In genomic region chr18:34128436-34128835, GRCh38 we compare ENCODE assay signal across 17 cellular contexts.
"Had no signal": no experiment of that assay in that cellular context is flagged by ENCODE, and none has a peak within 500 bp of the region (broad histone marks: within the 10 kb centered on the region; RNA-seq: fewer than 3 reads in every experiment).

No MANE protein-coding gene starts in this region.

- DNase-seq: activated B cell treated with CpG ODN at 0.5 μM for 24 hours; activated CD4-positive, alpha-beta T cell treated with anti-CD3 and anti-CD28 coated beads, Interleukin-2, amount 10 ng/mL, durations not matched to agents 24 days and 14 days; activated naive CD4-positive, alpha-beta T cell treated with Interleukin-2 at 50 U/mL for 16 hours; cerebellar nuclear complex; dermis blood vessel endothelial cell; foreskin melanocyte; heart right ventricle; kidney; left ventricle myocardium superior; ovary; retina; stimulated activated CD4-positive, alpha-beta T cell treated with anti-CD3 and anti-CD28 coated beads, Interleukin-4, amount 100 ng/mL, for 4 hours; stomach; T-helper 17 cell had no signal

- FAIRE-seq: TTC549 had no signal

- H3K4me1 ChIP-seq: heart right ventricle, stomach had no signal

- ATAC-seq: heart right ventricle, left ventricle myocardium superior, T-helper 17 cell had no signal

- H3K27me3 ChIP-seq: heart right ventricle, ovary, stomach had no signal

- H3K4me3 ChIP-seq: heart right ventricle, ovary, skin epidermis, stomach, thoracic aorta had no signal

- H3K9me3 Mint-ChIP-seq: activated B cell treated with CpG ODN at 0.5 μM for 24 hours; activated CD4-positive, alpha-beta T cell treated with anti-CD3 and anti-CD28 coated beads, Interleukin-2, amount 10 ng/mL, durations not matched to agents 24 days and 14 days had no signal

- H3K27ac ChIP-seq: heart right ventricle, ovary, skin epidermis, stomach, thoracic aorta had no signal

- H3K27ac Mint-ChIP-seq: activated B cell treated with CpG ODN at 0.5 μM for 24 hours; activated CD4-positive, alpha-beta T cell treated with anti-CD3 and anti-CD28 coated beads, Interleukin-2, amount 10 ng/mL, durations not matched to agents 24 days and 14 days; T-helper 17 cell had no signal

- H3K4me1 Mint-ChIP-seq: activated B cell treated with CpG ODN at 0.5 μM for 24 hours; activated CD4-positive, alpha-beta T cell treated with anti-CD3 and anti-CD28 coated beads, Interleukin-2, amount 10 ng/mL, durations not matched to agents 24 days and 14 days; T-helper 17 cell had no signal

- H3K4me3 Mint-ChIP-seq: activated B cell treated with CpG ODN at 0.5 μM for 24 hours; activated CD4-positive, alpha-beta T cell treated with anti-CD3 and anti-CD28 coated beads, Interleukin-2, amount 10 ng/mL, durations not matched to agents 24 days and 14 days; T-helper 17 cell had no signal

- H3K9me3 ChIP-seq: heart right ventricle, ovary, stomach, thoracic aorta had no signal

- H3K36me3 ChIP-seq: heart right ventricle, ovary, stomach, thoracic aorta had no signal

- H3K27me3 Mint-ChIP-seq: activated B cell treated with CpG ODN at 0.5 μM for 24 hours; activated CD4-positive, alpha-beta T cell treated with anti-CD3 and anti-CD28 coated beads, Interleukin-2, amount 10 ng/mL, durations not matched to agents 24 days and 14 days; T-helper 17 cell had no signal
